2 cellular contexts compared by ENCODE assay signal in the genomic region with DNA sequence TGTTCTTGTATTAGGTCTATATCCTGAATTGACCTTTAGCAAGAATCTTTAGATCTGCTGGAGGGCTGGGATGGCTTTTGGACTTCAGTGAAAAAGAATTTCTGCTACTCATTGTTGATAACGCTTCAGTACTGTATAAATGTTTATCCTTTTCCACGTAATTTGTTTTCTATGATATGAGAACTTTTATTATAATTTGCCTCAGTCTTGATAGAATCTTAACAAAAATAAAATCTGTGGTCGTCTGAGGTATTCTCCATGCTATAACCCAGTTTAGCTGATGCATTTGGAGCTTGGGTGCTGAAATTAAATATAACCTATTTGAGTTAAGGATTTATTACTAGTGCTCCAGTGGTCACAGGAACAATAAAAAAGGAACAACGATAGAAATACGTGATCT.
A peak's percentile ranks its signal among the peaks of the same experiment; 100 is the strongest.
TF ChIP-seq lines count a peak whose summit lies in the region.

No MANE protein-coding gene starts in this region.

TF ChIP-seq in IMR-90, 13 proteins besides CTCF, POLR2A, EP300 and RAD21:
- TF ChIP-seq USF2 (IDR thresholded peaks at IDR 0.05; ENCODE audit: low read depth, low read length): no peak
- no peak for TF ChIP-seq CEBPB (IDR thresholded peaks at IDR 0.05; ENCODE audit: low read depth, low read length)
- no peak for TF ChIP-seq MAFK (IDR thresholded peaks at IDR 0.05; ENCODE audit: low read depth, low read length)
- TF ChIP-seq RFX5 (IDR thresholded peaks at IDR 0.05; ENCODE audit: low read depth, low read length): no peak
- TF ChIP-seq CHD1 (IDR thresholded peaks at IDR 0.05; ENCODE audit: low read depth, low read length): no peak
- TF ChIP-seq MAZ (IDR thresholded peaks at IDR 0.05; ENCODE audit: borderline replicate concordance, low read depth, low read length): no peak
- TF ChIP-seq BHLHE40 (IDR thresholded peaks at IDR 0.05; ENCODE audit: low read depth, low read length): no peak
- TF ChIP-seq NFE2L2 (IDR thresholded peaks at IDR 0.05; ENCODE audit: low read depth, low read length): no peak
- TF ChIP-seq SMC3 (IDR thresholded peaks at IDR 0.05; ENCODE audit: low read depth, low read length): no peak
- TF ChIP-seq MXI1 (IDR thresholded peaks at IDR 0.05; ENCODE audit: borderline replicate concordance, low read depth, low read length): no peak
- TF ChIP-seq, protein P1, sequence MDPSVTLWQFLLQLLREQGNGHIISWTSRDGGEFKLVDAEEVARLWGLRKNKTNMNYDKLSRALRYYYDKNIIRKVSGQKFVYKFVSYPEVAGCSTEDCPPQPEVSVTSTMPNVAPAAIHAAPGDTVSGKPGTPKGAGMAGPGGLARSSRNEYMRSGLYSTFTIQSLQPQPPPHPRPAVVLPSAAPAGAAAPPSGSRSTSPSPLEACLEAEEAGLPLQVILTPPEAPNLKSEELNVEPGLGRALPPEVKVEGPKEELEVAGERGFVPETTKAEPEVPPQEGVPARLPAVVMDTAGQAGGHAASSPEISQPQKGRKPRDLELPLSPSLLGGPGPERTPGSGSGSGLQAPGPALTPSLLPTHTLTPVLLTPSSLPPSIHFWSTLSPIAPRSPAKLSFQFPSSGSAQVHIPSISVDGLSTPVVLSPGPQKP (IDR thresholded peaks at IDR 0.05; ENCODE audit: borderline replicate concordance, low read depth, low read length): no peak

TF ChIP-seq in K562, 482 proteins besides CTCF, POLR2A, EP300 and RAD21 (continued from another document):
- TF ChIP-seq, protein P2, sequence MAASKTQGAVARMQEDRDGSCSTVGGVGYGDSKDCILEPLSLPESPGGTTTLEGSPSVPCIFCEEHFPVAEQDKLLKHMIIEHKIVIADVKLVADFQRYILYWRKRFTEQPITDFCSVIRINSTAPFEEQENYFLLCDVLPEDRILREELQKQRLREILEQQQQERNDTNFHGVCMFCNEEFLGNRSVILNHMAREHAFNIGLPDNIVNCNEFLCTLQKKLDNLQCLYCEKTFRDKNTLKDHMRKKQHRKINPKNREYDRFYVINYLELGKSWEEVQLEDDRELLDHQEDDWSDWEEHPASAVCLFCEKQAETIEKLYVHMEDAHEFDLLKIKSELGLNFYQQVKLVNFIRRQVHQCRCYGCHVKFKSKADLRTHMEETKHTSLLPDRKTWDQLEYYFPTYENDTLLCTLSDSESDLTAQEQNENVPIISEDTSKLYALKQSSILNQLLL (CRISPR knock-in tag; IDR thresholded peaks at IDR 0.05; ENCODE audit: borderline replicate concordance): peak; percentile 94
- TF ChIP-seq NFIX (CRISPR knock-in tag; IDR thresholded peaks at IDR 0.05; ENCODE audit: low read depth): 0 out of 2 replicates have a peak, but pooled peaks have one; percentile 24
- no peak for TF ChIP-seq CBFA2T2 (conservative IDR thresholded peaks at IDR 0.05)
- TF ChIP-seq, protein P3, sequence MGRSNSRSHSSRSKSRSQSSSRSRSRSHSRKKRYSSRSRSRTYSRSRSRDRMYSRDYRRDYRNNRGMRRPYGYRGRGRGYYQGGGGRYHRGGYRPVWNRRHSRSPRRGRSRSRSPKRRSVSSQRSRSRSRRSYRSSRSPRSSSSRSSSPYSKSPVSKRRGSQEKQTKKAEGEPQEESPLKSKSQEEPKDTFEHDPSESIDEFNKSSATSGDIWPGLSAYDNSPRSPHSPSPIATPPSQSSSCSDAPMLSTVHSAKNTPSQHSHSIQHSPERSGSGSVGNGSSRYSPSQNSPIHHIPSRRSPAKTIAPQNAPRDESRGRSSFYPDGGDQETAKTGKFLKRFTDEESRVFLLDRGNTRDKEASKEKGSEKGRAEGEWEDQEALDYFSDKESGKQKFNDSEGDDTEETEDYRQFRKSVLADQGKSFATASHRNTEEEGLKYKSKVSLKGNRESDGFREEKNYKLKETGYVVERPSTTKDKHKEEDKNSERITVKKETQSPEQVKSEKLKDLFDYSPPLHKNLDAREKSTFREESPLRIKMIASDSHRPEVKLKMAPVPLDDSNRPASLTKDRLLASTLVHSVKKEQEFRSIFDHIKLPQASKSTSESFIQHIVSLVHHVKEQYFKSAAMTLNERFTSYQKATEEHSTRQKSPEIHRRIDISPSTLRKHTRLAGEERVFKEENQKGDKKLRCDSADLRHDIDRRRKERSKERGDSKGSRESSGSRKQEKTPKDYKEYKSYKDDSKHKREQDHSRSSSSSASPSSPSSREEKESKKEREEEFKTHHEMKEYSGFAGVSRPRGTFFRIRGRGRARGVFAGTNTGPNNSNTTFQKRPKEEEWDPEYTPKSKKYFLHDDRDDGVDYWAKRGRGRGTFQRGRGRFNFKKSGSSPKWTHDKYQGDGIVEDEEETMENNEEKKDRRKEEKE (IDR thresholded peaks at IDR 0.05; ENCODE audit: borderline replicate concordance in 1 of 2, control insufficient read depth in 1 of 2, low read depth in 2 of 2, low read length in 1 of 2): no peak
- TF ChIP-seq ZNF589 (CRISPR knock-in tag; IDR thresholded peaks at IDR 0.05; ENCODE audit: low read depth): no peak
